31 cellular contexts compared by ENCODE assay signal in the genomic region with DNA sequence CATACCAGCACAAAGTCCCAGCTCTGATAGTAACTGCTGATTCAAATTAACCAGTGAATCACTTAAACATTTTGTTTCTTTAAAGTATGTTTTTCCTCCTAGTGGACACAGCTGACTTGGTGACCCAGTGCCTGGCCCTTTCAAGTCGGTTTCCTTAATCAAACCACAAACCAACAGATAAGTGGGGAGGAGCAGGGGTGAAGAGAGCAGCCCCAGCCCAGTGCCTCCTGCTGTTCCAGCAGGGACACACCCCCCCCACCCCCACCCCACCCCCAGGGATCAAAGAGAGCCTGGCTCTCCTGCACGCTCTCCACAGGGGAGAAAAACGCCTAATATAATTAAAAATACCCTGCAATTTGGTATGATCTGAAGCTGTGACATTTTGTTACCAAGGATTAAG. TPM values are rescaled to one million over a fixed set of nuclear protein-coding genes. Genes with fewer than 3 reads are reported as not detected.
DNase-seq lines count a peak whose midpoint lies in the region; ATAC-seq, FAIRE-seq and TF ChIP-seq lines count a peak whose summit lies in the region.
"Had no signal": no experiment of that assay in that cellular context is flagged by ENCODE, and none has a peak within 500 bp of the region (broad histone marks: within the 10 kb centered on the region; RNA-seq: fewer than 3 reads in every experiment).

No MANE protein-coding gene starts in this region.

- no peak overlapping the region for H3K4me3 ChIP-seq in BLaER1
- H3K4me3 ChIP-seq in HEK293 (ENCODE audit: low read depth, low read length) = no peak overlapping the region
- no peak overlapping the region for H3K4me3 ChIP-seq in K562

- no peaks in the 10 kb centered on the region for H3K9me1 ChIP-seq in K562 (ENCODE audit: control insufficient read depth, insufficient read depth, low read length)

- no peaks in the 10 kb centered on the region for H3K9me3 Mint-ChIP-seq in stimulated activated memory B cell treated with anti-CD40 and anti-IgM and Interleukin-4, amounts not matched to agents 10 μg/mL and 1 μg/mL and 100 μg/mL, for 72 hours
- H3K9me3 Mint-ChIP-seq: CD4-positive, alpha-beta T cell had no signal

- H3K4me1 ChIP-seq in BLaER1 (peaks cover 10% of the 10 kb centered on the region), HEK293 (ENCODE audit: control insufficient read depth, insufficient read depth, low read length) (no peaks in the 10 kb centered on the region), K562 (replicated peaks in 1 of 2; ENCODE audit: control insufficient read depth in 2 of 2, insufficient read depth in 2 of 2, low read length in 2 of 2) (peaks cover 0 to 10% of the 10 kb centered on the region in 2 experiments; a peak in 4 of 5 replicates)
- H3K4me1 ChIP-seq: Caco-2 had no signal

- BruUV-seq in K562 (replicated peaks; lab: Mats Ljungman, UMichigan) = no TSS peak

- H3K4me2 ChIP-seq in BLaER1 = peak overlapping the region; percentile 36
- H3K4me2 ChIP-seq in K562 (ENCODE audit: insufficient read depth, low read length) = peak overlapping the region; percentile 24; the same call in 1 of the 2 replicates

- H4K20me1 ChIP-seq in BLaER1 (no peaks in the 10 kb centered on the region), K562 (replicated peaks; ENCODE audit: control insufficient read depth, insufficient read depth, low read length) (no peaks in the 10 kb centered on the region)

- H3K27me3 Mint-ChIP-seq in stimulated activated memory B cell treated with anti-CD40 and anti-IgM and Interleukin-4, amounts not matched to agents 10 μg/mL and 1 μg/mL and 100 μg/mL, for 72 hours = peaks cover 67% of the 10 kb centered on the region

- no peaks in the 10 kb centered on the region for H3K4me1 Mint-ChIP-seq in stimulated activated memory B cell treated with anti-CD40 and anti-IgM and Interleukin-4, amounts not matched to agents 10 μg/mL and 1 μg/mL and 100 μg/mL, for 72 hours

- ATAC-seq in K562 = peak; percentile 75
- no peak for ATAC-seq in GM18858 (IDR thresholded peaks at IDR 0.05; ENCODE audit: unreplicated experiment)
- ATAC-seq in stimulated activated memory B cell treated with anti-CD40 and anti-IgM and Interleukin-4, amounts not matched to agents 10 μg/mL and 1 μg/mL and 100 μg/mL, for 72 hours = no peak
- ATAC-seq: Panc1 had no signal

- no peaks in the 10 kb centered on the region for H3K36me3 Mint-ChIP-seq in stimulated activated memory B cell treated with anti-CD40 and anti-IgM and Interleukin-4, amounts not matched to agents 10 μg/mL and 1 μg/mL and 100 μg/mL, for 72 hours

- peak; percentile 65 for DNase-seq in SW480 (ENCODE audit: low spot score)
- peak; percentile 57 to 74 (median 72) for DNase-seq in K562 (ENCODE audit: extremely low read depth in 1 of 4, low spot score in 3 of 4)
- DNase-seq in NCI-H1694 treated with DMSO at 0.1 percent for 48 hours (lab: John Stamatoyannopoulos, UW) = no peak
- no peak for DNase-seq in putamen (ENCODE audit: low spot score)
- DNase-seq: 8988T; Caco-2; CD4-positive, alpha-beta T cell; EL; GDM1; KG1; MM.1S; NCI-H1048; NCI-H1417; NCI-H1694; NCI-H2081 treated with DMSO at 0.1 percent for 48 hours; NCI-H2171; NCI-H226; NCI-H510A; NCI-H69; SHP77 had no signal

- POLR2A ChIA-PET in HEK293 (lab: Yijun Ruan, JAX) (no interaction called here), K562 (lab: Yijun Ruan, JAX) (no interaction called here)

- H3K27me3 ChIP-seq in BLaER1 (no peaks in the 10 kb centered on the region), K562 (ENCODE audit: control insufficient read depth in 2 of 2, insufficient read depth in 2 of 2, low read length in 2 of 2) (peaks cover 25 to 49% of the 10 kb centered on the region in 2 experiments)

- no peaks in the 10 kb centered on the region for H3K79me2 ChIP-seq in K562 (ENCODE audit: control insufficient read depth, insufficient read depth, low read length)

- TF ChIP-seq EP300 in K562 (IDR thresholded peaks at IDR 0.05; ENCODE audit: low read length) = no peak; the same call in 1 of the 2 replicates

- no peak for TF ChIP-seq CTCF in HEK293 (tag by site-specific recombination; IDR thresholded peaks at IDR 0.05)
- TF ChIP-seq CTCF in K562 (IDR thresholded peaks at IDR 0.05 in 2 of 3, conservative IDR thresholded peaks at IDR 0.05 in 1 of 3; ENCODE audit: insufficient read depth in 2 of 3, low read depth in 1 of 3, low read length in 3 of 3) = no peak

- in situ Hi-C loops in K562 (cut with MboI) = no loop called here

- no peak for TF ChIP-seq RAD21 in K562 (CRISPR knock-in tag; conservative IDR thresholded peaks at IDR 0.05 in 1 of 2, IDR thresholded peaks at IDR 0.05 in 1 of 2)

- intact Hi-C loops in K562 (cut with micrococcal nuclease) = no loop called here

- no peak overlapping the region for H3K9ac ChIP-seq in BLaER1
- no peak overlapping the region for H3K9ac ChIP-seq in K562 (ENCODE audit: insufficient read depth in 1 of 2, low read depth in 2 of 2, low read length in 2 of 2)

- H3K9me3 ChIP-seq in BLaER1 (no peaks in the 10 kb centered on the region), HEK293 (ENCODE audit: control insufficient read depth, insufficient read depth, low read depth, low read length) (no peaks in the 10 kb centered on the region), K562 (replicated peaks; ENCODE audit: control insufficient read depth, insufficient read depth, low read depth, low read length) (no peaks in the 10 kb centered on the region)
- H3K9me3 ChIP-seq: Caco-2 had no signal

- TF ChIP-seq POLR2A in K562 (conservative IDR thresholded peaks at IDR 0.05) = no peak

- H3K36me3 ChIP-seq in BLaER1 = no peaks in the 10 kb centered on the region
- H3K36me3 ChIP-seq in HEK293 (ENCODE audit: control insufficient read depth in 2 of 2, insufficient read depth in 1 of 2, low read length in 2 of 2) = no peaks in the 10 kb centered on the region
- H3K36me3 ChIP-seq in K562 (ENCODE audit: control insufficient read depth, insufficient read depth, low read length) = no peaks in the 10 kb centered on the region

- CTCF ChIA-PET in HEK293 (lab: Yijun Ruan, JAX) = interaction anchor here (0.6 to 1.0 kb wide), 2 partner anchors 15 to 28 kb away, joined by 3 to 4 read pairs; no protein-coding TSS in a partner anchor
- CTCF ChIA-PET in K562 (lab: Yijun Ruan, JAX; ENCODE audit: low intra/inter-chr PET ratio) = no interaction called here

- no peak overlapping the region for H3K4me3 Mint-ChIP-seq in stimulated activated memory B cell treated with anti-CD40 and anti-IgM and Interleukin-4, amounts not matched to agents 10 μg/mL and 1 μg/mL and 100 μg/mL, for 72 hours
- H3K4me3 Mint-ChIP-seq: CD4-positive, alpha-beta T cell had no signal

- peak; percentile 55 for FAIRE-seq in K562 (lab: Jason Lieb, UNC)
- FAIRE-seq: GM12891, H54, HTR-8/SVneo had no signal

- WGBS in K562 (ENCODE audit: insufficient coverage, low coverage, missing lambda C conversion rate) = 0% methylated on average over 3 of the region's 3 CpGs

- peak overlapping the region; percentile 8; the same call in 1 of the 2 replicates for H2AFZ ChIP-seq in K562 (ENCODE audit: low read depth, low read length)

- H3K27ac ChIP-seq in BLaER1 (no peak overlapping the region), HEK293 (ENCODE audit: extremely low read depth, low read depth, low read length) (no peak overlapping the region), K562 (ENCODE audit: extremely low read depth, low read depth, low read length) (no peak overlapping the region)
- H3K27ac ChIP-seq: RWPE1 had no signal

- no peak overlapping the region for H3K27ac Mint-ChIP-seq in stimulated activated memory B cell treated with anti-CD40 and anti-IgM and Interleukin-4, amounts not matched to agents 10 μg/mL and 1 μg/mL and 100 μg/mL, for 72 hours
- H3K27ac Mint-ChIP-seq: CD4-positive, alpha-beta T cell had no signal

TF ChIP-seq in HEK293, 187 proteins besides CTCF, POLR2A, EP300 and RAD21 (continues in another document):
- TF ChIP-seq, protein P1, sequence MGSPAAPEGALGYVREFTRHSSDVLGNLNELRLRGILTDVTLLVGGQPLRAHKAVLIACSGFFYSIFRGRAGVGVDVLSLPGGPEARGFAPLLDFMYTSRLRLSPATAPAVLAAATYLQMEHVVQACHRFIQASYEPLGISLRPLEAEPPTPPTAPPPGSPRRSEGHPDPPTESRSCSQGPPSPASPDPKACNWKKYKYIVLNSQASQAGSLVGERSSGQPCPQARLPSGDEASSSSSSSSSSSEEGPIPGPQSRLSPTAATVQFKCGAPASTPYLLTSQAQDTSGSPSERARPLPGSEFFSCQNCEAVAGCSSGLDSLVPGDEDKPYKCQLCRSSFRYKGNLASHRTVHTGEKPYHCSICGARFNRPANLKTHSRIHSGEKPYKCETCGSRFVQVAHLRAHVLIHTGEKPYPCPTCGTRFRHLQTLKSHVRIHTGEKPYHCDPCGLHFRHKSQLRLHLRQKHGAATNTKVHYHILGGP (tag by site-specific recombination; IDR thresholded peaks at IDR 0.05) = no peak

TF ChIP-seq in K562, 482 proteins besides CTCF, POLR2A, EP300 and RAD21 (continues in another document):
- TF ChIP-seq, protein P2, sequence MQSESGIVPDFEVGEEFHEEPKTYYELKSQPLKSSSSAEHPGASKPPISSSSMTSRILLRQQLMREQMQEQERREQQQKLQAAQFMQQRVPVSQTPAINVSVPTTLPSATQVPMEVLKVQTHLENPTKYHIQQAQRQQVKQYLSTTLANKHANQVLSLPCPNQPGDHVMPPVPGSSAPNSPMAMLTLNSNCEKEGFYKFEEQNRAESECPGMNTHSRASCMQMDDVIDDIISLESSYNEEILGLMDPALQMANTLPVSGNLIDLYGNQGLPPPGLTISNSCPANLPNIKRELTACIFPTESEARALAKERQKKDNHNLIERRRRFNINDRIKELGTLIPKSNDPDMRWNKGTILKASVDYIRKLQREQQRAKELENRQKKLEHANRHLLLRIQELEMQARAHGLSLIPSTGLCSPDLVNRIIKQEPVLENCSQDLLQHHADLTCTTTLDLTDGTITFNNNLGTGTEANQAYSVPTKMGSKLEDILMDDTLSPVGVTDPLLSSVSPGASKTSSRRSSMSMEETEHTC (IDR thresholded peaks at IDR 0.05) = no peak

RNA-seq across cellular contexts. Expression of a gene that starts 55.4 kb away (rescaled TPM):
- total RNA-seq in K562 (2011; cell fraction: chromatin; rRNA removed; ENCODE audit: low replicate concordance) = not detected in 2 replicates
- not detected in 2 replicates for total RNA-seq in K562 (2011; cell fraction: nucleolus; rRNA removed)
- total RNA-seq in K562 (2011; cell fraction: nucleoplasm; rRNA removed) = not detected in 2 replicates
- total RNA-seq in K562 (2014; rRNA removed) (not detected in 2 replicates), K562 (2014; rRNA removed; fragmentation: Illumina TruSeq; extraction: Trizol) (not detected in 2 replicates), K562 (2015; rRNA removed; fragmentation: Illumina TruSeq; extraction: Trizol) (not detected in 2 replicates), K562 (2021) (not detected in 2 replicates)
- polyA plus RNA-seq in K562 (2011; rRNA removed) (not detected in 2 replicates), K562 (2014; fragmentation: Illumina TruSeq; extraction: Trizol) (not detected in 2 replicates), K562 (2014; fragmentation: Nextera tagmentation; extraction: Ambion mirVana) (not detected), K562 (2014; rRNA removed) (not detected in 2 replicates)
- not detected in 2 replicates for polyA plus RNA-seq in K562 (2011; cell fraction: cytosol; rRNA removed)
- polyA plus RNA-seq in K562 (2011; cell fraction: nucleus; rRNA removed) = not detected in 2 replicates
- polyA plus RNA-seq in K562 (2012) = not detected in 2 replicates
- not detected in 2 replicates for polyA minus RNA-seq in K562 (2011; rRNA and poly(A)+ RNA removed)
- not detected in 2 replicates for polyA minus RNA-seq in K562 (2011; cell fraction: cytosol; rRNA and poly(A)+ RNA removed)
- not detected in 2 replicates for polyA minus RNA-seq in K562 (2011; cell fraction: nucleus; rRNA and poly(A)+ RNA removed)
- total RNA-seq: Caco-2; CD4-positive, alpha-beta T cell; SK-MEL-5 had no signal
- polyA plus RNA-seq: BJ had no signal

Comparison
In these comparisons a context has a peak if more than half of its experiments do, and no peak if none do; other contexts are left out.
1. DNase-seq: peak in SW480 (single experiment) and K562 (4 of 4); none in NCI-H1694 treated with DMSO at 0.1 percent for 48 hours (single experiment) and putamen (single experiment).